In genomic region chr10:94129393-94130130, GRCh38 we compare ENCODE assay signal across 13 cellular contexts.
A peak's percentile ranks its signal among the peaks of the same experiment; 100 is the strongest.
DNase-seq lines count a peak whose midpoint lies in the region; ATAC-seq and TF ChIP-seq lines count a peak whose summit lies in the region.
"Had no signal": no experiment of that assay in that cellular context is flagged by ENCODE, and none has a peak within 500 bp of the region (broad histone marks: within the 10 kb centered on the region; RNA-seq: fewer than 3 reads in every experiment).

No MANE protein-coding gene starts in this region.

- TF ChIP-seq POLR2A in sigmoid colon (IDR thresholded peaks at IDR 0.05), result no peak

- 98% methylated on average over 2 of the region's 2 CpGs for WGBS in sigmoid colon, 2 donors

- TF ChIP-seq CTCF in VCaP (conservative IDR thresholded peaks at IDR 0.05) (no peak), fibroblast of the aortic adventitia (IDR thresholded peaks at IDR 0.05; ENCODE audit: insufficient read depth, low read length) (no peak), lower lobe of right lung (IDR thresholded peaks at IDR 0.05) (no peak), sigmoid colon (IDR thresholded peaks at IDR 0.05) (no peak)

- H3K27me3 ChIP-seq in lower lobe of right lung (ENCODE audit: low read depth), result no peaks in the 10 kb centered on the region
- no peaks in the 10 kb centered on the region for H3K27me3 ChIP-seq in sigmoid colon
- H3K27me3 ChIP-seq: esophagus squamous epithelium had no signal

- DNase-seq in ELR (ENCODE audit: low read depth) (peak; percentile 66), fibroblast of the aortic adventitia (ENCODE audit: low read depth) (peak; percentile 92), stromal cell of bone marrow (ENCODE audit: low read depth) (peak; percentile 76), lower lobe of right lung (no peak), sigmoid colon (no peak), NOMO-1 treated with dmso at 0.1 percent for 144 hours (lab: John Stamatoyannopoulos, UW; ENCODE audit: unreplicated experiment) (no peak)
- DNase-seq: COR-L47, esophagus squamous epithelium, NCI-H1105, NCI-H510A treated with DMSO at 0.1 percent for 48 hours had no signal

- intact Hi-C loops in lower lobe of right lung (cut with DNase I), result no loop called here
- intact Hi-C loops in sigmoid colon (cut with DNase I), result no loop called here

- H3K36me3 ChIP-seq in lower lobe of right lung (no peaks in the 10 kb centered on the region), sigmoid colon (no peaks in the 10 kb centered on the region)
- H3K36me3 ChIP-seq: esophagus squamous epithelium had no signal

- H3K27ac ChIP-seq in VCaP, result peak overlapping the region; percentile 66; the same call in 1 of the 2 replicates
- H3K27ac ChIP-seq in lower lobe of right lung, result no peak overlapping the region
- peak overlapping the region in 1 of 4 donors; percentile 29 for H3K27ac ChIP-seq in sigmoid colon
- H3K27ac ChIP-seq: esophagus squamous epithelium had no signal

- H3K4me3 ChIP-seq in fibroblast of the aortic adventitia (ENCODE audit: low read depth, low read length), result no peak overlapping the region
- H3K4me3 ChIP-seq in lower lobe of right lung, result no peak overlapping the region
- no peak overlapping the region for H3K4me3 ChIP-seq in sigmoid colon
- H3K4me3 ChIP-seq: esophagus squamous epithelium had no signal

- TF ChIP-seq EP300 in sigmoid colon (IDR thresholded peaks at IDR 0.05), result no peak

- H3K4me1 ChIP-seq in lower lobe of right lung (no peaks in the 10 kb centered on the region), sigmoid colon (peaks cover 0 to 56% (median 51%) of the 10 kb centered on the region in 4 donors)

- no peak for ATAC-seq in lower lobe of right lung
- ATAC-seq: activated naive CD4-positive, alpha-beta T cell treated with anti-CD3 and anti-CD28 coated beads, Interleukin-2, amount 50 U/mL, for 72 hours; Panc1 had no signal

- H3K9me3 ChIP-seq in lower lobe of right lung, result no peaks in the 10 kb centered on the region
- no peaks in the 10 kb centered on the region for H3K9me3 ChIP-seq in sigmoid colon
- H3K9me3 ChIP-seq: esophagus squamous epithelium had no signal

Comparison
In these comparisons a context has a peak if more than half of its experiments do, and no peak if none do; other contexts are left out.
1. DNase-seq: peak in ELR (single experiment), fibroblast of the aortic adventitia (single experiment) and stromal cell of bone marrow (single experiment); none in lower lobe of right lung (single experiment), sigmoid colon (single experiment) and NOMO-1 treated with dmso at 0.1 percent for 144 hours (single experiment).